7 cellular contexts compared by ENCODE assay signal in genomic region chr6:64920257-64920656, GRCh38.
"Had no signal": no experiment of that assay in that cellular context is flagged by ENCODE, and none has a peak within 500 bp of the region (broad histone marks: within the 10 kb centered on the region; RNA-seq: fewer than 3 reads in every experiment).

No MANE protein-coding gene starts in this region.

- FAIRE-seq: G401.6, GM12878, GM12891, GM18507, GM19239 had no signal

- H3K4me3 ChIP-seq: GM12878 had no signal

- ATAC-seq: GM12878 had no signal

- DNase-seq: GDM1, GF-D8 had no signal
